8 cellular contexts compared by ENCODE assay signal in genomic region chr19:9620842-9621155, GRCh38. TPM values are rescaled to one million over a fixed set of nuclear protein-coding genes. Genes with fewer than 3 reads are reported as not detected.
DNase-seq lines count a peak whose midpoint lies in the region; ATAC-seq and TF ChIP-seq lines count a peak whose summit lies in the region.

No MANE protein-coding gene starts in this region.

- H3K27ac ChIP-seq in Panc1 (ENCODE audit: low read length) (peak overlapping the region; percentile 97), fibroblast of lung (ENCODE audit: insufficient read depth, low read length) (peak overlapping the region; percentile 94)

- peak overlapping the region; percentile 93 for H3K4me2 ChIP-seq in fibroblast of lung (ENCODE audit: extremely low read depth, insufficient read depth, low read length)

- POLR2A ChIA-PET in Panc1 (lab: Charles Lee), result no interaction called here

- BruUV-seq in Panc1 (replicated peaks; lab: Mats Ljungman, UMichigan), result no TSS peak

- H3K4me3 ChIP-seq in GM12865 (ENCODE audit: low read depth, low read length) (peak overlapping the region; percentile 97), Panc1 (ENCODE audit: low read depth in 2 of 2, low read length in 2 of 2) (peak overlapping the region; percentile 87 to 88), fibroblast of lung (replicated peaks in 1 of 4; ENCODE audit: control extremely low read depth in 1 of 4, insufficient read depth in 1 of 4, low read depth in 3 of 4, low read length in 4 of 4) (peak overlapping the region; percentile 67 to 85 (median 79))

- in situ Hi-C loops in Panc1 (cut with HindIII; ENCODE audit: low pct_unique_long_range_greater_than_20kb, low sequenced_read_pairs), result no loop called here

- intact Hi-C loops in Panc1 (cut with micrococcal nuclease; ENCODE audit: unreplicated experiment), result no loop called here

- H2AFZ ChIP-seq in fibroblast of lung (ENCODE audit: low read length), result peak overlapping the region; percentile 94

- H3K27me3 ChIP-seq in Panc1 (ENCODE audit: control insufficient read depth, insufficient read depth, low read length), result no peaks in the 10 kb centered on the region
- H3K27me3 ChIP-seq in fibroblast of lung (ENCODE audit: control insufficient read depth, insufficient read depth, low read length), result no peaks in the 10 kb centered on the region

- CTCF ChIA-PET in Panc1 (lab: Charles Lee), result no interaction called here

- ATAC-seq in Panc1 (peak; percentile 75), HG03469 (IDR thresholded peaks at IDR 0.05; ENCODE audit: unreplicated experiment) (no peak)

- no peaks in the 10 kb centered on the region for H3K4me1 ChIP-seq in Panc1 (ENCODE audit: control insufficient read depth, insufficient read depth, low read length)
- H3K4me1 ChIP-seq in fibroblast of lung (ENCODE audit: control insufficient read depth, extremely low read depth, insufficient read depth, low read length), result no peaks in the 10 kb centered on the region

- no peaks in the 10 kb centered on the region for H4K20me1 ChIP-seq in fibroblast of lung (ENCODE audit: control insufficient read depth, extremely low read depth, insufficient read depth, low read length)

- TF ChIP-seq CTCF in GM12865 (IDR thresholded peaks at IDR 0.05; ENCODE audit: insufficient read depth, low read depth, low read length, missing control alignments) (no peak), Panc1 (IDR thresholded peaks at IDR 0.05) (no peak), fibroblast of lung (conservative IDR thresholded peaks at IDR 0.05 in 1 of 2, IDR thresholded peaks at IDR 0.05 in 1 of 2; ENCODE audit: low read depth in 1 of 2, low read length in 2 of 2) (no peak)

- peaks cover 6% of the 10 kb centered on the region; the same call in 1 of the 2 replicates for H3K36me3 ChIP-seq in Panc1 (ENCODE audit: control insufficient read depth, insufficient read depth, low read length)
- H3K36me3 ChIP-seq in fibroblast of lung (ENCODE audit: control insufficient read depth, insufficient read depth, low read length), result peaks cover 11% of the 10 kb centered on the region

- peak overlapping the region; percentile 88 for H3K9ac ChIP-seq in fibroblast of lung (ENCODE audit: insufficient read depth, low read length)

- peaks cover 2% of the 10 kb centered on the region; the same call in 1 of the 2 replicates for H3K9me3 ChIP-seq in Panc1 (ENCODE audit: control insufficient read depth, insufficient read depth, low read depth, low read length)
- no peaks in the 10 kb centered on the region for H3K9me3 ChIP-seq in fibroblast of lung (ENCODE audit: control insufficient read depth, insufficient read depth, low read depth, low read length)

- H3K79me2 ChIP-seq in fibroblast of lung (ENCODE audit: control insufficient read depth, insufficient read depth, low read length), result peaks cover 17% of the 10 kb centered on the region

- no peak for DNase-seq in GM12865 (ENCODE audit: low read depth)
- no peak for DNase-seq in Panc1 (ENCODE audit: low read depth, low spot score)
- DNase-seq in fibroblast of lung (ENCODE audit: low read depth in 2 of 2), result no peak
- DNase-seq in pons (ENCODE audit: low spot score), result peak; percentile 8
- DNase-seq in COR-L47 (lab: John Stamatoyannopoulos, UW), result no peak
- DNase-seq in SKM-1 treated with dmso at 0.1 percent for 144 hours (lab: John Stamatoyannopoulos, UW; ENCODE audit: unreplicated experiment), result no peak
- no peak for DNase-seq in NCI-H187 treated with DMSO at 0.1 percent for 48 hours (lab: John Stamatoyannopoulos, UW)

RNA-seq across cellular contexts. Expression of gene ZNF561, which starts 0.2 kb away (rescaled TPM):
- 15.9 TPM for total RNA-seq in Panc1 (2021; ENCODE audit: unreplicated experiment)
- 9.9 TPM for polyA plus RNA-seq in Panc1 (2012; ENCODE audit: insufficient read length)
- total RNA-seq in fibroblast of lung, result 52.6 and 53.5 TPM in 2 replicates
- polyA plus RNA-seq in fibroblast of lung, result 26.7 and 34.1 TPM in 2 replicates
- 23.3 and 32.7 TPM in 2 replicates for polyA plus RNA-seq in fibroblast of lung (2012)
- polyA minus RNA-seq in fibroblast of lung (ENCODE audit: low replicate concordance), result 8.0 and 39.7 TPM in 2 replicates

RNA-seq across cellular contexts. Expression of gene ZNF121, which starts 36.5 kb away (rescaled TPM):
- total RNA-seq in Panc1 (2021; ENCODE audit: unreplicated experiment) (48.4 TPM), fibroblast of lung (38.8 and 53.3 TPM in 2 replicates)
- 3.6 TPM for polyA plus RNA-seq in Panc1 (2012; ENCODE audit: insufficient read length)
- polyA plus RNA-seq in fibroblast of lung, result 3.7 and 4.2 TPM in 2 replicates
- polyA plus RNA-seq in fibroblast of lung (2012), result 4.3 and 4.5 TPM in 2 replicates
- polyA minus RNA-seq in fibroblast of lung (ENCODE audit: low replicate concordance), result 9.5 and 11.7 TPM in 2 replicates

RNA-seq across cellular contexts. Expression of gene ZNF562, which starts 54.1 kb away (rescaled TPM):
- total RNA-seq in Panc1 (2021; ENCODE audit: unreplicated experiment), result 29.5 TPM
- polyA plus RNA-seq in Panc1 (2012; ENCODE audit: insufficient read length), result 4.4 TPM
- 28.6 and 32.4 TPM in 2 replicates for total RNA-seq in fibroblast of lung
- polyA plus RNA-seq in fibroblast of lung, result 11.2 and 12.2 TPM in 2 replicates
- polyA plus RNA-seq in fibroblast of lung (2012), result 8.0 and 9.1 TPM in 2 replicates
- polyA minus RNA-seq in fibroblast of lung (ENCODE audit: low replicate concordance), result 11.7 and 12.8 TPM in 2 replicates
